In genomic region chr10:80498833-80499671, GRCh38 we compare ENCODE assay signal across 8 cellular contexts. TPM values are rescaled to one million over a fixed set of nuclear protein-coding genes. Genes with fewer than 3 reads are reported as not detected.
A peak's percentile ranks its signal among the peaks of the same experiment; 100 is the strongest.
DNase-seq lines count a peak whose midpoint lies in the region; ATAC-seq and TF ChIP-seq lines count a peak whose summit lies in the region.

No MANE protein-coding gene starts in this region.

- peak; percentile 99 for DNase-seq in GM23248
- DNase-seq in RWPE1 (ENCODE audit: low spot score): peak; percentile 93
- peak; percentile 54 for DNase-seq in activated naive CD8-positive, alpha-beta T cell treated with anti-CD3 and anti-CD28 coated beads, Interleukin-2, amount 10 ng/mL, durations not matched to agents 7 days and 5 days
- peak; percentile 96 for DNase-seq in Right ventricle myocardium superior
- DNase-seq in pons (ENCODE audit: low spot score): peak; percentile 75
- DNase-seq in vagina (ENCODE audit: extremely low spot score in 2 of 2): peak in 1 of 2 donors; percentile 100
- DNase-seq in DMS114 treated with DMSO at 0.1 percent for 48 hours (lab: John Stamatoyannopoulos, UW; ENCODE audit: unreplicated experiment): no peak

- peak overlapping the region; percentile 91 for H3K27ac Mint-ChIP-seq in activated naive CD8-positive, alpha-beta T cell treated with anti-CD3 and anti-CD28 coated beads, Interleukin-2, amount 10 ng/mL, durations not matched to agents 7 days and 5 days

- peaks cover 91% of the 10 kb centered on the region for H3K4me1 Mint-ChIP-seq in activated naive CD8-positive, alpha-beta T cell treated with anti-CD3 and anti-CD28 coated beads, Interleukin-2, amount 10 ng/mL, durations not matched to agents 7 days and 5 days

- no peak for TF ChIP-seq POLR2A in vagina (IDR thresholded peaks at IDR 0.05)

- H3K9me3 Mint-ChIP-seq in activated naive CD8-positive, alpha-beta T cell treated with anti-CD3 and anti-CD28 coated beads, Interleukin-2, amount 10 ng/mL, durations not matched to agents 7 days and 5 days: peaks cover 3% of the 10 kb centered on the region

- no peaks in the 10 kb centered on the region for H3K27me3 Mint-ChIP-seq in activated naive CD8-positive, alpha-beta T cell treated with anti-CD3 and anti-CD28 coated beads, Interleukin-2, amount 10 ng/mL, durations not matched to agents 7 days and 5 days

- H3K4me2 ChIP-seq in GM23248 (ENCODE audit: unreplicated experiment): peak overlapping the region; percentile 36

- H3K27me3 ChIP-seq in GM23248 (replicated peaks; ENCODE audit: insufficient read depth) (no peaks in the 10 kb centered on the region), vagina (no peaks in the 10 kb centered on the region)

- H3K4me1 ChIP-seq in GM23248 (ENCODE audit: insufficient read depth) (peaks cover 38% of the 10 kb centered on the region), vagina (peaks cover 98% of the 10 kb centered on the region)

- 28% methylated on average over 14 of the region's 14 CpGs for WGBS in GM23248 (ENCODE audit: low coverage in 1 of 2, low lambda C conversion rate in 2 of 2, missing lambda C conversion rate in 2 of 2), 2 experiments

- peaks cover 73% of the 10 kb centered on the region for H3K79me2 ChIP-seq in GM23248 (ENCODE audit: insufficient read depth)

- intact Hi-C loops in Right ventricle myocardium superior (cut with DNase I) (no loop called here), vagina (cut with DNase I) (loop anchor here (5.0 kb wide), 1 partner anchor 37 kb away; no protein-coding TSS in a partner anchor)

- H4K20me1 ChIP-seq in GM23248 (ENCODE audit: insufficient read depth): no peaks in the 10 kb centered on the region

- in situ Hi-C loops in GM23248 (cut with MboI): no loop called here

- H3K9me3 ChIP-seq in GM23248 (ENCODE audit: low read depth): no peaks in the 10 kb centered on the region
- H3K9me3 ChIP-seq in vagina: no peaks in the 10 kb centered on the region

- TF ChIP-seq CTCF in RWPE1 (conservative IDR thresholded peaks at IDR 0.05; ENCODE audit: low read depth) (no peak), vagina (IDR thresholded peaks at IDR 0.05) (no peak)

- H3K27ac ChIP-seq in GM23248 (peak overlapping the region; percentile 71), RWPE1 (peak overlapping the region; percentile 95), vagina (peak overlapping the region; percentile 91)

- H3K4me3 ChIP-seq in GM23248 (no peak overlapping the region), vagina (peak overlapping the region in 1 of 2 donors; percentile 4)

- H3K36me3 ChIP-seq in GM23248 (ENCODE audit: low read depth): no peaks in the 10 kb centered on the region
- H3K36me3 ChIP-seq in vagina: no peaks in the 10 kb centered on the region

- H3K9ac ChIP-seq in GM23248: peak overlapping the region; percentile 58; the same call in 1 of the 2 replicates

- H3K36me3 Mint-ChIP-seq in activated naive CD8-positive, alpha-beta T cell treated with anti-CD3 and anti-CD28 coated beads, Interleukin-2, amount 10 ng/mL, durations not matched to agents 7 days and 5 days: peaks cover 43% of the 10 kb centered on the region

- CTCF ChIA-PET in RWPE1 (lab: Yijun Ruan, JAX): interaction anchor here (0.5 to 2.0 kb wide), 5 partner anchors 38 to 945 kb away, joined by 3 to 7 read pairs (median 3); no protein-coding TSS in a partner anchor

- POLR2A ChIA-PET in RWPE1 (lab: Yijun Ruan, JAX; ENCODE audit: low non-redundant PET): interaction anchor here (0.6 kb wide), 1 partner anchor 43 kb away, joined by 3 read pairs; no protein-coding TSS in a partner anchor
- POLR2A ChIA-PET in activated naive CD8-positive, alpha-beta T cell treated with anti-CD3 and anti-CD28 coated beads, Interleukin-2, amount 10 ng/mL, durations not matched to agents 7 days and 5 days (lab: Charles Lee): interaction anchor here (0.9 to 3.6 kb wide), 12 partner anchors 11 to 55 kb away, joined by 4 to 38 read pairs (median 8); no protein-coding TSS in a partner anchor

- peak overlapping the region; percentile 77 for H3K4me3 Mint-ChIP-seq in activated naive CD8-positive, alpha-beta T cell treated with anti-CD3 and anti-CD28 coated beads, Interleukin-2, amount 10 ng/mL, durations not matched to agents 7 days and 5 days

- peak; percentile 67 for ATAC-seq in activated naive CD8-positive, alpha-beta T cell treated with anti-CD3 and anti-CD28 coated beads, Interleukin-2, amount 10 ng/mL, durations not matched to agents 7 days and 5 days (ENCODE audit: low read depth)
- ATAC-seq in Right ventricle myocardium superior (ENCODE audit: poor library complexity) (peak; percentile 88), HG02870 (IDR thresholded peaks at IDR 0.05; ENCODE audit: unreplicated experiment) (no peak)

- no peaks in the 10 kb centered on the region for H3K9me2 ChIP-seq in GM23248 (ENCODE audit: insufficient read depth)

- H2AFZ ChIP-seq in GM23248: no peak overlapping the region

- peaks cover 36% of the 10 kb centered on the region for H3F3A ChIP-seq in GM23248 (ENCODE audit: insufficient read depth)

RNA-seq across cellular contexts. Expression of gene SH2D4B, which starts 38.6 kb away (rescaled TPM):
- not detected in 2 replicates for total RNA-seq in GM23248 (2014; rRNA removed; shearing (Covaris generic))
- polyA plus RNA-seq in GM23248 (2016; fragmentation: Nextera tagmentation; extraction: Ambion mirVana): not detected in 2 replicates
- under 1 TPM; 0.14 to 0.22 TPM for total RNA-seq in activated naive CD8-positive, alpha-beta T cell treated with anti-CD3 and anti-CD28 coated beads, Interleukin-2, amount 10 ng/mL, durations not matched to agents 7 days and 5 days
- total RNA-seq in Right ventricle myocardium superior (not detected), vagina (not detected)

RNA-seq across cellular contexts. Expression of gene TSPAN14, which starts 44.9 kb away (rescaled TPM):
- 14.1 and 16.1 TPM in 2 replicates for total RNA-seq in GM23248 (2014; rRNA removed; shearing (Covaris generic))
- 22.9 and 23.7 TPM in 2 replicates for polyA plus RNA-seq in GM23248 (2016; fragmentation: Nextera tagmentation; extraction: Ambion mirVana)
- total RNA-seq in activated naive CD8-positive, alpha-beta T cell treated with anti-CD3 and anti-CD28 coated beads, Interleukin-2, amount 10 ng/mL, durations not matched to agents 7 days and 5 days: 100 to 1,000 TPM in 1 of 2 experiments, 10 to 100 TPM in 1; 98.8 to 112 TPM
- 36.6 TPM for total RNA-seq in Right ventricle myocardium superior
- total RNA-seq in vagina: 98.0 TPM
